Comparison of ENCODE assay signal across 13 cellular contexts in genomic region chr19:53982056-53982455, GRCh38. TPM values are rescaled to one million over a fixed set of nuclear protein-coding genes. Genes with fewer than 3 reads are reported as not detected.
DNase-seq lines count a peak whose midpoint lies in the region; ATAC-seq and TF ChIP-seq lines count a peak whose summit lies in the region.
"Had no signal": no experiment of that assay in that cellular context is flagged by ENCODE, and none has a peak within 500 bp of the region (broad histone marks: within the 10 kb centered on the region; RNA-seq: fewer than 3 reads in every experiment).

No MANE protein-coding gene starts in this region.

- DNase-seq in heart left ventricle (no peak), Right ventricle myocardium inferior (ENCODE audit: missing footprints) (no peak), brain microvascular endothelial cell (no peak), iris pigment epithelial cell (ENCODE audit: low read depth) (peak; percentile 47), upper lobe of right lung (no peak), osteocyte (ENCODE audit: extremely low spot score, unreplicated experiment) (no peak), mesenteric fat pad (ENCODE audit: low spot score) (no peak), NCI-H2107 treated with DMSO at 0.1 percent for 48 hours (lab: John Stamatoyannopoulos, UW; ENCODE audit: unreplicated experiment) (no peak)
- DNase-seq: BE2C, Kasumi-1, NCI-H510A treated with DMSO at 0.1 percent for 48 hours had no signal

- ATAC-seq in heart left ventricle (no peak), Right ventricle myocardium inferior (no peak), upper lobe of right lung (no peak)
- ATAC-seq: sciatic nerve had no signal

- no peaks in the 10 kb centered on the region for H3K36me3 Mint-ChIP-seq in osteocyte (ENCODE audit: unreplicated experiment)

- TF ChIP-seq CTCF in heart left ventricle (IDR thresholded peaks at IDR 0.05) (no peak), brain microvascular endothelial cell (IDR thresholded peaks at IDR 0.05; ENCODE audit: low read depth, low read length, missing control alignments) (no peak), upper lobe of right lung (IDR thresholded peaks at IDR 0.05) (no peak), osteocyte (IDR thresholded peaks at IDR 0.05) (no peak)

- H3K27ac ChIP-seq in heart left ventricle (peak overlapping the region in 7 of 12 donors; percentile 33 to 62 (median 56)), brain microvascular endothelial cell (no peak overlapping the region), upper lobe of right lung (no peak overlapping the region)

- WGBS in heart left ventricle, 4 donors = 0 to 4% (median 3%) methylated on average over 2 to 56 of the region's 56 CpGs

- H3K27me3 ChIP-seq in heart left ventricle (peaks cover 25 to 70% (median 53%) of the 10 kb centered on the region in 9 donors), brain microvascular endothelial cell (replicated peaks) (no peaks in the 10 kb centered on the region), upper lobe of right lung (peaks cover 47% of the 10 kb centered on the region)

- H3K4me1 Mint-ChIP-seq in osteocyte (ENCODE audit: unreplicated experiment) = peaks cover 17% of the 10 kb centered on the region

- H3K27ac Mint-ChIP-seq in osteocyte (ENCODE audit: unreplicated experiment) = no peak overlapping the region
- H3K27ac Mint-ChIP-seq: T-helper 1 cell treated with Interleukin-12 subunit alpha and Interleukin-12 subunit beta and Interleukin-4 antibody, amounts not matched to agents 30 μg/mL and 1 μg/mL, for 36 hours had no signal

- H3K4me3 ChIP-seq in heart left ventricle (peak overlapping the region in 11 of 12 donors; percentile 16 to 49 (median 41)), brain microvascular endothelial cell (ENCODE audit: low read depth, low read length) (peak overlapping the region; percentile 34), upper lobe of right lung (peak overlapping the region; percentile 28)

- H3K9me3 Mint-ChIP-seq in osteocyte (ENCODE audit: unreplicated experiment) = peaks cover 7% of the 10 kb centered on the region

- H3K9me3 ChIP-seq in heart left ventricle = no peaks in the 10 kb centered on the region
- no peaks in the 10 kb centered on the region for H3K9me3 ChIP-seq in upper lobe of right lung

- in situ Hi-C loops in brain microvascular endothelial cell (cut with HindIII; ENCODE audit: low pct_ligation_motif_present, low sequenced_read_pairs) = no loop called here

- H3K36me3 ChIP-seq in heart left ventricle (no peaks in the 10 kb centered on the region), brain microvascular endothelial cell (replicated peaks) (no peaks in the 10 kb centered on the region), upper lobe of right lung (no peaks in the 10 kb centered on the region)
- H3K36me3 ChIP-seq: BE2C had no signal

- H3K4me1 ChIP-seq in heart left ventricle (peaks cover 0 to 37% (median 14%) of the 10 kb centered on the region in 12 donors), upper lobe of right lung (peaks cover 13% of the 10 kb centered on the region)
- H3K4me1 ChIP-seq: BE2C had no signal

- H3K27me3 Mint-ChIP-seq in osteocyte (ENCODE audit: unreplicated experiment) = peaks cover 41% of the 10 kb centered on the region

- intact Hi-C loops in heart left ventricle (cut with DNase I) (no loop called here), Right ventricle myocardium inferior (cut with DNase I) (no loop called here), upper lobe of right lung (cut with DNase I) (no loop called here)

- H3K4me3 Mint-ChIP-seq in osteocyte (ENCODE audit: unreplicated experiment) = no peak overlapping the region

- TF ChIP-seq POLR2A in heart left ventricle (IDR thresholded peaks at IDR 0.05) = no peak

RNA-seq across cellular contexts. Expression of gene CACNG6, which starts 9.4 kb away (rescaled TPM):
- not detected for total RNA-seq in heart left ventricle
- not detected for polyA plus RNA-seq in heart left ventricle
- not detected for total RNA-seq in Right ventricle myocardium inferior
- total RNA-seq in upper lobe of right lung = not detected
- total RNA-seq in osteocyte = not detected in 2 replicates
- not detected for total RNA-seq in mesenteric fat pad
- total RNA-seq: sciatic nerve had no signal

RNA-seq across cellular contexts. Expression of gene CACNG8, which starts 19.3 kb away (rescaled TPM):
- total RNA-seq in heart left ventricle (under 1 TPM in 5 of 9 donors, not detected in 4; 0.02 to 0.22 (median 0.10) TPM), Right ventricle myocardium inferior (0.03 TPM), upper lobe of right lung (0.12 TPM), osteocyte (not detected in 2 replicates), mesenteric fat pad (not detected)
- polyA plus RNA-seq in heart left ventricle = under 1 TPM; 0.06 to 0.15 TPM

Comparison
In these comparisons a context has a peak if more than half of its experiments do, and no peak if none do; other contexts are left out.
1. H3K27ac ChIP-seq: peak in heart left ventricle (7 of 12); none in brain microvascular endothelial cell (single experiment) and upper lobe of right lung (single experiment).
2. Peak in every context shown above with its lines, with median percentiles within 50 percentile points of each other: H3K4me3 ChIP-seq.